ENCODE assay signal across 24 cellular contexts in the genomic region with DNA sequence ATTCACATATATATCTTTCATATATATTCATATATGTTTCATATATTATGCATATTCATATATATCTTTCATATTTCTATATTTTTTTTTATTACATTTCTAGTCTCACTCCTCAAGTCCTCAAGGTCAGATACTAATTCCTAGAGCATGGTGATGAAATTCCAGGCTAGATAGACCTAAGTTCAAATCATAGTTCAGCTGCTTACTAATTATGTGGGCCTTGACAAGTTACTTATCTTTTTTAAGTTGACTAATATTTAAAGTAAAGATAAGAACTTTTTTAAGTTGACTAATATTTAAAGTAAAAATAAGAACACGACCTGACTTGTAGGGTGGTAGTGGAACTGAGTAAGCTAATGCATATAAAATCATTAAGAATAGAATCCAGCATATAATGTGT.
"Had no signal": no experiment of that assay in that cellular context is flagged by ENCODE, and none has a peak within 500 bp of the region (broad histone marks: within the 10 kb centered on the region; RNA-seq: fewer than 3 reads in every experiment).

No MANE protein-coding gene starts in this region.

- H3K9me3 ChIP-seq: esophagus squamous epithelium, mucosa of descending colon had no signal

- H3K4me1 ChIP-seq: esophagus squamous epithelium, gastroesophageal sphincter, heart left ventricle, left lung, lower lobe of right lung had no signal

- H3K27me3 ChIP-seq: dorsolateral prefrontal cortex, esophagus squamous epithelium, gastroesophageal sphincter, heart left ventricle, hepatocyte, left lung had no signal

- H2AFZ ChIP-seq: hepatocyte had no signal

- H3K27ac ChIP-seq: coronary artery, dorsolateral prefrontal cortex, epithelial cell of prostate, esophagus squamous epithelium, gastroesophageal sphincter, heart left ventricle, hepatocyte, left lung, lower lobe of right lung had no signal

- DNase-seq: dermis blood vessel endothelial cell; dorsolateral prefrontal cortex; effector CD4-positive, alpha-beta T cell; effector memory CD4-positive, alpha-beta T cell; endodermal cell; erythroblast; esophagus squamous epithelium; foreskin fibroblast; heart left ventricle; hypothalamus; immature natural killer cell; islet precursor cell; left cardiac atrium; left lung; left ventricle myocardium superior; lower lobe of right lung; mesenchymal stem cell; mucosa of descending colon; naive B cell had no signal

- H3K36me3 ChIP-seq: esophagus squamous epithelium, gastroesophageal sphincter, heart left ventricle, left lung, lower lobe of right lung had no signal

- H3K4me3 ChIP-seq: coronary artery, dorsolateral prefrontal cortex, esophagus squamous epithelium, gastroesophageal sphincter, heart left ventricle, hepatocyte, left lung, lower lobe of right lung, mucosa of descending colon had no signal

- H3K79me2 ChIP-seq: hepatocyte had no signal

- ATAC-seq: esophagus mucosa, gastroesophageal sphincter, heart left ventricle, left cardiac atrium, left lung, left ventricle myocardium superior, lower lobe of right lung, mucosa of descending colon had no signal

- H3K4me2 ChIP-seq: hepatocyte had no signal
